Comparison of ENCODE assay signal across 20 cellular contexts in the genomic region with DNA sequence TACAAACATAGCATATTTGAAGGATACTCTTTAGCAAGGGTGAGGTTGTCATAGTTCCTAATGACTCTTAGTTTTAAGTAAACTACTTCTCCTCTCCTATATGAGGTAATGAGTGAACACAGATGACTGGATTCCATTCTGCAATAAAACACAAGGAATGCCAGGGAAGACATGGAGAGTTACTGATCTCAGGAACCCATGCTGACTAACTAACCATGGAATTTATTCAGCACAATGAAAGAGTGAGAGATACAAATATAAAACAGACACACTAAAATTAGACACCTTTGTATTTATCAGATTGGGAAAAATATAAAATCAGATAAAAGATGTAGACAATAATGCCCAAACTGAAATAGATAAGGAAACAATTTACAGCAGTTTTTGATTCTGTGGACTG.
DNase-seq lines count a peak whose midpoint lies in the region; ATAC-seq and TF ChIP-seq lines count a peak whose summit lies in the region.
"Had no signal": no experiment of that assay in that cellular context is flagged by ENCODE, and none has a peak within 500 bp of the region (broad histone marks: within the 10 kb centered on the region; RNA-seq: fewer than 3 reads in every experiment).

No MANE protein-coding gene starts in this region.

- no peaks in the 10 kb centered on the region for H3K9me3 Mint-ChIP-seq in MCF 10A (ENCODE audit: unreplicated experiment)
- H3K9me3 Mint-ChIP-seq in type B pancreatic cell = peaks cover 16% of the 10 kb centered on the region

- H3K36me3 ChIP-seq in breast epithelium (no peaks in the 10 kb centered on the region), mammary epithelial cell (ENCODE audit: insufficient read depth, low read length) (no peaks in the 10 kb centered on the region)
- H3K36me3 ChIP-seq: cardiac muscle cell, HAP-1, heart right ventricle, prostate gland had no signal

- H2AFZ ChIP-seq in mammary epithelial cell (ENCODE audit: low read depth, low read length) = no peak overlapping the region

- H3K79me2 ChIP-seq in mammary epithelial cell (ENCODE audit: insufficient read depth, low read length) = no peaks in the 10 kb centered on the region

- no peaks in the 10 kb centered on the region for H4K20me1 ChIP-seq in mammary epithelial cell (ENCODE audit: insufficient read depth, low read length)

- H3K4me1 ChIP-seq in breast epithelium = no peaks in the 10 kb centered on the region
- H3K4me1 ChIP-seq in mammary epithelial cell (ENCODE audit: insufficient read depth, low read length) = no peaks in the 10 kb centered on the region
- H3K4me1 ChIP-seq: HAP-1, heart right ventricle, prostate gland had no signal

- intact Hi-C loops in MCF 10A (cut with micrococcal nuclease) = no loop called here
- intact Hi-C loops in breast epithelium (cut with DNase I; ENCODE audit: low total_unique reads) = no loop called here
- intact Hi-C loops in mammary epithelial cell (cut with micrococcal nuclease) = no loop called here

- TF ChIP-seq CTCF in MCF 10A (IDR thresholded peaks at IDR 0.05; ENCODE audit: unreplicated experiment) = no peak
- no peak for TF ChIP-seq CTCF in breast epithelium (IDR thresholded peaks at IDR 0.05)
- no peak for TF ChIP-seq CTCF in mammary epithelial cell (conservative IDR thresholded peaks at IDR 0.05 in 1 of 2, IDR thresholded peaks at IDR 0.05 in 1 of 2; ENCODE audit: extremely low read depth in 1 of 2, insufficient read depth in 1 of 2, low read depth in 1 of 2, low read length in 2 of 2)
- TF ChIP-seq CTCF in type B pancreatic cell (conservative IDR thresholded peaks at IDR 0.05) = no peak

- H3K27ac ChIP-seq in breast epithelium (no peak overlapping the region), mammary epithelial cell (ENCODE audit: insufficient read depth, low read depth, low read length) (no peak overlapping the region)
- H3K27ac ChIP-seq: 22Rv1, cardiac muscle cell, heart right ventricle, prostate gland had no signal

- dilution Hi-C loops in mammary epithelial cell (cut with HindIII; ENCODE audit: low sequenced_read_pairs) = no loop called here

- no TSS peak for BruUV-seq in MCF 10A (replicated peaks; lab: Mats Ljungman, UMichigan)
- BruUV-seq in mammary epithelial cell (replicated peaks; lab: Mats Ljungman, UMichigan) = no TSS peak

- H3K4me3 ChIP-seq in breast epithelium (no peak overlapping the region), mammary epithelial cell (replicated peaks in 1 of 3; ENCODE audit: insufficient read depth in 1 of 3, low read depth in 2 of 3, low read length in 3 of 3) (no peak overlapping the region)
- H3K4me3 ChIP-seq: cardiac muscle cell, HAP-1, heart right ventricle, prostate gland had no signal

- no peaks in the 10 kb centered on the region for H3K27me3 ChIP-seq in breast epithelium
- H3K27me3 ChIP-seq in mammary epithelial cell (ENCODE audit: insufficient read depth, low read length) = no peaks in the 10 kb centered on the region
- H3K27me3 ChIP-seq: cardiac muscle cell had no signal

- no peak overlapping the region for H3K9ac ChIP-seq in mammary epithelial cell (ENCODE audit: insufficient read depth, low read length)

- no peaks in the 10 kb centered on the region for H3K36me3 Mint-ChIP-seq in MCF 10A (ENCODE audit: insufficient read depth, unreplicated experiment)
- no peaks in the 10 kb centered on the region for H3K36me3 Mint-ChIP-seq in type B pancreatic cell
- H3K36me3 Mint-ChIP-seq: CD14-positive monocyte had no signal

- peak overlapping the region; percentile 13 for H3K27ac Mint-ChIP-seq in MCF 10A (ENCODE audit: low read depth, unreplicated experiment)
- H3K27ac Mint-ChIP-seq in type B pancreatic cell = no peak overlapping the region
- H3K27ac Mint-ChIP-seq: CD14-positive monocyte had no signal

- no peak overlapping the region for H3K4me2 ChIP-seq in mammary epithelial cell (ENCODE audit: insufficient read depth, low read depth, low read length)

- H3K9me3 ChIP-seq in breast epithelium = no peaks in the 10 kb centered on the region
- H3K9me3 ChIP-seq in mammary epithelial cell (replicated peaks; ENCODE audit: insufficient read depth, low read length) = no peaks in the 10 kb centered on the region
- H3K9me3 ChIP-seq: HAP-1, heart right ventricle, prostate gland had no signal

- peaks cover 6% of the 10 kb centered on the region for H3K4me1 Mint-ChIP-seq in MCF 10A (ENCODE audit: insufficient read depth, unreplicated experiment)
- peaks cover 23% of the 10 kb centered on the region for H3K4me1 Mint-ChIP-seq in type B pancreatic cell (ENCODE audit: unreplicated experiment)
- H3K4me1 Mint-ChIP-seq: CD14-positive monocyte had no signal

- in situ Hi-C loops in mammary epithelial cell (cut with MboI; ENCODE audit: low sequenced_read_pairs in 2 of 2) = no loop called here

- CTCF ChIA-PET in MCF 10A (lab: Yijun Ruan, JAX) (interaction anchor here (0.5 to 0.6 kb wide), 2 partner anchors 341 to 1209 kb away, joined by 3 read pairs; no protein-coding TSS in a partner anchor), mammary epithelial cell (lab: Charles Lee; ENCODE audit: low non-redundant PET) (no interaction called here)

- POLR2A ChIA-PET in MCF 10A (lab: Yijun Ruan, JAX) = no interaction called here

- H3K4me3 Mint-ChIP-seq in MCF 10A (ENCODE audit: unreplicated experiment) (no peak overlapping the region), type B pancreatic cell (no peak overlapping the region)
- H3K4me3 Mint-ChIP-seq: CD14-positive monocyte had no signal

- H3K27me3 Mint-ChIP-seq in MCF 10A (ENCODE audit: insufficient read depth, unreplicated experiment) = no peaks in the 10 kb centered on the region
- H3K27me3 Mint-ChIP-seq in type B pancreatic cell = no peaks in the 10 kb centered on the region

- no peak for TF ChIP-seq POLR2A in breast epithelium (IDR thresholded peaks at IDR 0.05)

- no peak for ATAC-seq in HG02884 (IDR thresholded peaks at IDR 0.05; ENCODE audit: unreplicated experiment)
- ATAC-seq: heart right ventricle had no signal

- DNase-seq in MCF 10A (ENCODE audit: unreplicated experiment) (peak; percentile 25), breast epithelium (ENCODE audit: low spot score in 2 of 2) (no peak), mammary epithelial cell (peak; percentile 32), iris pigment epithelial cell (ENCODE audit: low read depth) (peak; percentile 89), activated T-cell treated with anti-CD3 and anti-CD28 coated beads for 4 hours (no peak), type B pancreatic cell (ENCODE audit: extremely low spot score, unreplicated experiment) (no peak)
- no peak for DNase-seq in activated T-cell treated with anti-CD3 and anti-CD28 coated beads, Interleukin-2, amount 50 U/mL, for 48 hours
- DNase-seq: activated effector memory CD4-positive, alpha-beta T cell treated with anti-CD3 and anti-CD28 coated beads, Interleukin-2, amount 50 U/mL, for 16 hours; DMS79; heart right ventricle; KG1; NCI-H1436; NCI-H446; substantia nigra had no signal

Comparison
In these comparisons a context has a peak if more than half of its experiments do, and no peak if none do; other contexts are left out.
1. DNase-seq: peak in MCF 10A (single experiment), mammary epithelial cell (single experiment) and iris pigment epithelial cell (single experiment); none in breast epithelium (0 of 2), activated T-cell treated with anti-CD3 and anti-CD28 coated beads for 4 hours (single experiment), activated T-cell treated with anti-CD3 and anti-CD28 coated beads, Interleukin-2, amount 50 U/mL, for 48 hours (0 of 2) and type B pancreatic cell (single experiment).